In genomic region chr15:97909291-97909891, GRCh38 we compare ENCODE assay signal across 9 cellular contexts. TPM values are rescaled to one million over a fixed set of nuclear protein-coding genes. Genes with fewer than 3 reads are reported as not detected.
A peak's percentile ranks its signal among the peaks of the same experiment; 100 is the strongest.
DNase-seq lines count a peak whose midpoint lies in the region; ATAC-seq and TF ChIP-seq lines count a peak whose summit lies in the region.
"Had no signal": no experiment of that assay in that cellular context is flagged by ENCODE, and none has a peak within 500 bp of the region (broad histone marks: within the 10 kb centered on the region; RNA-seq: fewer than 3 reads in every experiment).

No MANE protein-coding gene starts in this region.

- H3K4me3 Mint-ChIP-seq in chondrocyte (ENCODE audit: unreplicated experiment) = no peak overlapping the region
- H3K4me3 Mint-ChIP-seq: stimulated activated naive CD8-positive, alpha-beta T cell treated with anti-CD3 and anti-CD28 coated beads, Interleukin-15, Interleukin-2, amounts not matched to agents 100 ng/mL and 50 ng/mL, for 24 hours had no signal

- ATAC-seq in HG02623 (IDR thresholded peaks at IDR 0.05; ENCODE audit: unreplicated experiment) (peak; percentile 96), left lung (peak; percentile 99)

- peak; percentile 6 to 58 (median 25) for DNase-seq in stimulated activated naive CD4-positive, alpha-beta T cell (lab: John Stamatoyannopoulos, UW)
- DNase-seq in stimulated activated naive CD4-positive, alpha-beta T cell treated with Interleukin-2 at 50 U/mL for 16 hours (lab: John Stamatoyannopoulos, UW) = no peak
- DNase-seq in NCI-H1105 (lab: John Stamatoyannopoulos, UW) = peak; percentile 35
- DNase-seq in chondrocyte (ENCODE audit: low spot score) = no peak
- DNase-seq in left lung = peak; percentile 55 to 62
- peak; percentile 24 to 36 (median 32) for DNase-seq in stimulated activated CD4-positive, alpha-beta T cell treated with anti-CD3 and anti-CD28 coated beads, TNF-alpha, amount 100 ng/mL, for 48 hours (ENCODE audit: low read depth in 3 of 3)

- intact Hi-C loops in left lung (cut with DNase I) = loop anchor here (5.0 to 10.0 kb wide), 3 partner anchors 173 to 385 kb away; no protein-coding TSS in a partner anchor

- no peaks in the 10 kb centered on the region for H3K9me3 ChIP-seq in left lung

- H3K4me1 Mint-ChIP-seq in chondrocyte (ENCODE audit: low read depth) = peaks cover 2% of the 10 kb centered on the region

- no peaks in the 10 kb centered on the region for H3K36me3 ChIP-seq in left lung

- no peak overlapping the region for H3K27ac Mint-ChIP-seq in chondrocyte (ENCODE audit: unreplicated experiment)
- H3K27ac Mint-ChIP-seq: stimulated activated naive CD8-positive, alpha-beta T cell treated with anti-CD3 and anti-CD28 coated beads, Interleukin-15, Interleukin-2, amounts not matched to agents 100 ng/mL and 50 ng/mL, for 24 hours had no signal

- peak; percentile 88 for TF ChIP-seq CTCF in WI38 (IDR thresholded peaks at IDR 0.05; ENCODE audit: low read depth, low read length)
- TF ChIP-seq CTCF in chondrocyte (IDR thresholded peaks at IDR 0.05) = peak; percentile 94
- peak; percentile 80 to 86 for TF ChIP-seq CTCF in left lung (IDR thresholded peaks at IDR 0.05)

- H3K4me3 ChIP-seq in WI38 (ENCODE audit: low read depth, low read length) (no peak overlapping the region), left lung (no peak overlapping the region)

- H3K27ac ChIP-seq in left lung = no peak overlapping the region

- H3K9me3 Mint-ChIP-seq in chondrocyte (ENCODE audit: low read depth) = no peaks in the 10 kb centered on the region
- H3K9me3 Mint-ChIP-seq: stimulated activated naive CD8-positive, alpha-beta T cell treated with anti-CD3 and anti-CD28 coated beads, Interleukin-15, Interleukin-2, amounts not matched to agents 100 ng/mL and 50 ng/mL, for 24 hours had no signal

- H3K27me3 Mint-ChIP-seq in chondrocyte (ENCODE audit: low read depth) = peaks cover 44% of the 10 kb centered on the region

- H3K4me1 ChIP-seq in left lung = no peaks in the 10 kb centered on the region

- H3K36me3 Mint-ChIP-seq in chondrocyte (ENCODE audit: low read depth) = no peaks in the 10 kb centered on the region

- peaks cover 12 to 38% of the 10 kb centered on the region in 2 donors for H3K27me3 ChIP-seq in left lung

RNA-seq across cellular contexts. Expression of gene ARRDC4, which starts 51.1 kb away (rescaled TPM):
- total RNA-seq in chondrocyte = 4.9 to 20.6 TPM (median 5.5 TPM) in 3 replicates
- total RNA-seq in left lung = 10 to 100 TPM; 19.0 to 29.5 TPM

Comparison
In these comparisons a context has a peak if more than half of its experiments do, and no peak if none do; other contexts are left out.
1. DNase-seq: peak in stimulated activated naive CD4-positive, alpha-beta T cell (6 of 6), NCI-H1105 (single experiment), left lung (2 of 2) and stimulated activated CD4-positive, alpha-beta T cell treated with anti-CD3 and anti-CD28 coated beads, TNF-alpha, amount 100 ng/mL, for 48 hours (3 of 3); none in stimulated activated naive CD4-positive, alpha-beta T cell treated with Interleukin-2 at 50 U/mL for 16 hours (single experiment) and chondrocyte (single experiment).
2. Peak in every context shown above with its lines, with median percentiles within 50 percentile points of each other: CTCF ChIP-seq.